ENCODE assay signal across 8 cellular contexts in the genomic region with DNA sequence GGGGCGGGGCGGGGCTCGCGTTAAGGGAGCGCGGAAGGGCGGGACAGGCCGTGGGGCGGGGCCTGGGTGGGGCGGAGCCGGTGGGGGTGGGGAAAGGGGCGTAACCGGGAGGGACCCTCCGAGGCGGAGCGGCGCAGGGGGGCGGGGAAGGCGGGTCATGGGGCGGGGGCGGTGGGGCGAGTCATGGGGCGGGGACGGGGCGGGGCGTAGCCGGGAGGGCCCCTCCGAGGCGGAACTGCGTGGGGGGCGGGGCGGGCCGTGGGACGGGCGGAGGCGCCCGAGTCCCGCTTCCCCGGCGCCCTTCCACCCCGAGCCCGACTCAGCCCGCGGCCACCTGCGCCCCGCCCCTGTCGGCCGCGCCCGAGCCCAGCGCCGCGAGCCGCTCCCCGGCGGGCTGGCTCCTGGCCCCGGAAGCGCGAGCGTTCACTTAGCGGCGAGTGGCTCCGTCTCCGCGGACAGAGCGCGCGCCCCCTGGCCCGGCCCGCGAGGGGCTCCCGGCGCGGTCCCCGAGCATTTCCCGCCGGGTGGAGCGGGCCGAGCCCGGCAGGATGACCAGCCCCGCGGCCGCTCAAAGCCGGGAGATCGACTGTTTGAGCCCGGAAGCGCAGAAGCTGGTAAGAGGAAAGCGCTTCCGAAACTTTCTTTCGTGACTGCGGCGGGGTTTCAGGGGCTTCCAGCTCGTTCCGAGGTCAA.
DNase-seq lines count a peak whose midpoint lies in the region; ATAC-seq and TF ChIP-seq lines count a peak whose summit lies in the region.

No MANE protein-coding gene starts in this region.

- peak; percentile 14 for TF ChIP-seq CTCF in neural progenitor cell (IDR thresholded peaks at IDR 0.05)
- TF ChIP-seq CTCF in suprapubic skin (IDR thresholded peaks at IDR 0.05), result no peak

- peak overlapping the region; percentile 75 for H2AFZ ChIP-seq in neural progenitor cell (replicated peaks)

- H3F3A ChIP-seq in neural progenitor cell (ENCODE audit: low read depth), result peaks cover 4% of the 10 kb centered on the region

- no peak for TF ChIP-seq EP300 in Ishikawa (IDR thresholded peaks at IDR 0.05; ENCODE audit: borderline replicate concordance)
- no peak for TF ChIP-seq EP300 in suprapubic skin (IDR thresholded peaks at IDR 0.05)

- peaks cover 3% of the 10 kb centered on the region for H3K36me3 Mint-ChIP-seq in neural progenitor cell

- peaks cover 56% of the 10 kb centered on the region for H3K4me1 Mint-ChIP-seq in neural progenitor cell

- peaks cover 13% of the 10 kb centered on the region for H3K27me3 Mint-ChIP-seq in neural progenitor cell (ENCODE audit: insufficient read depth, low read depth)

- peaks cover 6% of the 10 kb centered on the region for H3K4me1 ChIP-seq in neural progenitor cell
- peaks cover 85% of the 10 kb centered on the region for H3K4me1 ChIP-seq in suprapubic skin

- H4K20me1 ChIP-seq in neural progenitor cell (ENCODE audit: low read depth), result peaks cover 37% of the 10 kb centered on the region

- H3K9me3 Mint-ChIP-seq in neural progenitor cell, result peaks cover 2% of the 10 kb centered on the region

- H3K4me3 ChIP-seq in neural progenitor cell (peak overlapping the region; percentile 97), suprapubic skin (peak overlapping the region; percentile 94)

- no peaks in the 10 kb centered on the region for H3K36me3 ChIP-seq in neural progenitor cell
- H3K36me3 ChIP-seq in suprapubic skin, result no peaks in the 10 kb centered on the region

- no peak overlapping the region for H3K27ac Mint-ChIP-seq in neural progenitor cell

- H3K9ac ChIP-seq in neural progenitor cell, result no peak overlapping the region

- peaks cover 13% of the 10 kb centered on the region for H3K79me2 ChIP-seq in neural progenitor cell (ENCODE audit: low read depth)

- WGBS in suprapubic skin, result 0% methylated on average over 1 of the region's 94 CpGs

- TF ChIP-seq RAD21 in Ishikawa (IDR thresholded peaks at IDR 0.05; ENCODE audit: low read depth), result no peak

- H3K27ac ChIP-seq in neural progenitor cell, result no peak overlapping the region
- peak overlapping the region; percentile 96 for H3K27ac ChIP-seq in suprapubic skin

- peak overlapping the region; percentile 83 for H3K4me3 Mint-ChIP-seq in neural progenitor cell

- H3K27me3 ChIP-seq in neural progenitor cell, result peaks cover 46% of the 10 kb centered on the region
- no peaks in the 10 kb centered on the region for H3K27me3 ChIP-seq in suprapubic skin

- peak; percentile 45 for ATAC-seq in GM21526 (IDR thresholded peaks at IDR 0.05; ENCODE audit: low FRiP score, unreplicated experiment)

- H3K9me3 ChIP-seq in neural progenitor cell (ENCODE audit: low read depth) (no peaks in the 10 kb centered on the region), suprapubic skin (no peaks in the 10 kb centered on the region)

- peak overlapping the region; percentile 96 for H3K4me2 ChIP-seq in neural progenitor cell

- DNase-seq in DMS 273 treated with DMSO at 0.1 percent for 48 hours (lab: John Stamatoyannopoulos, UW) (peak; percentile 57), RPMI8226 (peak; percentile 92), fibroblast of the conjunctiva (ENCODE audit: low read depth) (peak; percentile 82), neural progenitor cell (ENCODE audit: low spot score) (peak; percentile 97), suprapubic skin (ENCODE audit: low spot score in 2 of 2) (peak; percentile 98)
- DNase-seq in activated T-helper 9 cell treated with anti-CD3 and anti-CD28 coated beads, Interleukin-2, amount 50 U/mL, for 16 hours (ENCODE audit: low read depth), result peak; percentile 94

- TF ChIP-seq POLR2A in suprapubic skin (IDR thresholded peaks at IDR 0.05), result peak; percentile 30 to 94

TF ChIP-seq in Ishikawa, 13 proteins besides CTCF, POLR2A, EP300 and RAD21:
- TF ChIP-seq TAF1 (IDR thresholded peaks at IDR 0.05; ENCODE audit: low read depth) (peak; percentile 30; the same call in 1 of the 2 replicates), EGR1 (IDR thresholded peaks at IDR 0.05) (no peak)
TF ChIP-seq in Ishikawa: peak in this region for 1.
